14 cellular contexts compared by ENCODE assay signal in the genomic region with DNA sequence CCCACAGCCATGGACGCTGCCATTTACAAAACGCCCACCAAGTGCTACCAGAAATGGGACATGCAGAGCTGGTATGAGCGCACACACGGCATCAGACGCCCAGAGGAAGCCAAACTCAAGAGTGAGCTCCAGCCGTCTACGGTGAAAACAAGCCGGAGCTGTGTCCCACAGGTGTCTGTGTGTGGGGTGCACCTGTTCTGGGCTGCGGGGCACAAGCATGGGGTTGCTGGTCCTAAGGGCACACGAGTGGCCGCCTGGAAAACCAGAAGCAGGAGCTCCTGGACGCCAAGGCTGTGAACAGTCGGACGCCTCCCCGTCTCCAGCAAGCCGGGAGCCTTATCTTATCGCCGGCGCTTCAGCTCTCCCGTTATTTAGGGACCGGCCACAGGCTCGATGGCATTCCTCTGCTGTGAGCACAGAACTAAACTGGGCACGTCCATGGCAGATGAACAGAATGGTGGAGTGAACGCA.
"Had no signal": no experiment of that assay in that cellular context is flagged by ENCODE, and none has a peak within 500 bp of the region (broad histone marks: within the 10 kb centered on the region; RNA-seq: fewer than 3 reads in every experiment).

No MANE protein-coding gene starts in this region.

- H3K9me3 ChIP-seq: tibial nerve had no signal

- ATAC-seq: activated T-helper 17 cell treated with anti-CD3 and anti-CD28 coated beads, Interleukin-2, amount 50 U/mL, for 72 hours; effector memory CD8-positive, alpha-beta T cell; stimulated activated effector memory CD8-positive, alpha-beta T cell treated with anti-CD3 and anti-CD28 coated beads, Interleukin-12 subunit alpha, Interleukin-12 subunit beta, amount 100 ng/mL, for 72 hours; T-helper 17 cell had no signal

- H3K4me3 ChIP-seq: tibial nerve had no signal

- H3K27ac ChIP-seq: epithelial cell of prostate, tibial nerve had no signal

- H3K27me3 ChIP-seq: tibial nerve had no signal

- DNase-seq: activated CD4-positive, alpha-beta T cell treated with anti-CD3 and anti-CD28 coated beads, Interleukin-2, amount 10 ng/mL, durations not matched to agents 24 days and 14 days; activated CD8-positive, alpha-beta memory T cell treated with anti-CD3 and anti-CD28 coated beads for 24 hours; activated naive CD4-positive, alpha-beta T cell treated with anti-CD3 and anti-CD28 coated beads for 36 hours; activated T-cell treated with anti-CD3 and anti-CD28 coated beads for 4 hours; caudate nucleus; effector memory CD8-positive, alpha-beta T cell; hippocampal formation; mammary epithelial cell; nephron progenitor cell; T-helper 17 cell had no signal
